1 cellular context compared by ENCODE assay signal in the genomic region with DNA sequence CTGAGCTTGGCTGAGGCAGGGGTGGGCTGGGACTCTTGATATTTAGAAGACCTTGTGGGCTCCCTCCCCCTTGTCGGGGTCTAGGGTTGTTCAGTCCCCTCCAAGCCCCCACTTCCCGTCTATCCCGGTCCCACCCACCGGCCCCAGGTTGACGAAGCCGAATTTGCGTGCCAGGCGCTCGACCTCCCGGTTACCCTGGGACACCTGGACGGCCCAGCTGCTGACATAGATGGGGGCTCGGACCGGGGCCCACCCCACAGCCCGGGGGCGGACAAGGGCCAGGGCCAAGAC.
TF ChIP-seq lines count a peak whose summit lies in the region.

No MANE protein-coding gene starts in this region.

TF ChIP-seq in GM23338, 12 proteins besides CTCF, POLR2A, EP300 and RAD21 (continued from another document):
- TF ChIP-seq ZNF462 (CRISPR knock-in tag; IDR thresholded peaks at IDR 0.05), result no peak
- TF ChIP-seq POLR2AphosphoS5 (IDR thresholded peaks at IDR 0.05; ENCODE audit: low read depth), result peak; percentile 62; the same call in 1 of the 2 replicates
- no peak for TF ChIP-seq ZNF114 (CRISPR knock-in tag; IDR thresholded peaks at IDR 0.05)
- TF ChIP-seq EZH2 (IDR thresholded peaks at IDR 0.05; ENCODE audit: low read depth, unreplicated experiment), result no peak
- peak; percentile 28; the same call in 1 of the 2 replicates for TF ChIP-seq ETS1 (IDR thresholded peaks at IDR 0.05)
